Comparison of ENCODE assay signal across 17 cellular contexts in the genomic region with DNA sequence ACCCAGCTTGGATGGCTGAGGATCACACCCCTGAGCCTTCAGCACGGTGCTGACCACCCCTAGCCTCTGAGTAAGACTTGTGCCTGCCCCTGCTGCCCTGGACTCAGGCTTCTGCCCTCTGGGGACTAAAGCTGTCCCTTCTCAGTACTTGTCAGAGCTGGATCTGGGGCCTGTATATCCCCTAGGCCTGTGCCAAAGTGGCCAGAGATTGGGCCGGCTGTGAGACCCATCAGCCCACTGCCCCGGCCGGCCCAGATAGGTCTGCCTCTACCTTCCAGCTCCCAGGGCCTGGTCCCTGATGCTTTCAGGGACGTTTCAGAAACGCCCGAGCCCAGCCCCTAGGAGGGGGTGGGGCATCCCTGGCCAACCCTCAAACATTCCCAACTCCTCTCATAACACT.
"Had no signal": no experiment of that assay in that cellular context is flagged by ENCODE, and none has a peak within 500 bp of the region (broad histone marks: within the 10 kb centered on the region; RNA-seq: fewer than 3 reads in every experiment).

No MANE protein-coding gene starts in this region.

- H3K27ac ChIP-seq: coronary artery, esophagus muscularis mucosa, foreskin keratinocyte, gastroesophageal sphincter, heart right ventricle, left lung, lower lobe of right lung had no signal

- ATAC-seq: foreskin keratinocyte, gastroesophageal sphincter, left cardiac atrium, left lung, left ventricle myocardium superior, lower lobe of right lung had no signal

- H3K27me3 ChIP-seq: dorsolateral prefrontal cortex, esophagus muscularis mucosa, foreskin keratinocyte, gastroesophageal sphincter, heart right ventricle, left lung had no signal

- H3K4me1 ChIP-seq: foreskin keratinocyte, lower lobe of right lung had no signal

- DNase-seq: dermis blood vessel endothelial cell; dorsolateral prefrontal cortex; effector CD4-positive, alpha-beta T cell; effector memory CD4-positive, alpha-beta T cell; foreskin keratinocyte; head of caudate nucleus; heart right ventricle; hippocampal formation; left cardiac atrium; left lung; left ventricle myocardium superior; lower lobe of right lung; mesendoderm; midbrain had no signal

- H3K9me3 ChIP-seq: esophagus muscularis mucosa, gastroesophageal sphincter, heart right ventricle, lower lobe of right lung had no signal

- H3K4me3 ChIP-seq: coronary artery, dorsolateral prefrontal cortex, esophagus muscularis mucosa, gastroesophageal sphincter, heart right ventricle, left lung, lower lobe of right lung had no signal

- H3K36me3 ChIP-seq: esophagus muscularis mucosa, gastroesophageal sphincter, heart right ventricle, lower lobe of right lung had no signal
